11 cellular contexts compared by ENCODE assay signal in the genomic region with DNA sequence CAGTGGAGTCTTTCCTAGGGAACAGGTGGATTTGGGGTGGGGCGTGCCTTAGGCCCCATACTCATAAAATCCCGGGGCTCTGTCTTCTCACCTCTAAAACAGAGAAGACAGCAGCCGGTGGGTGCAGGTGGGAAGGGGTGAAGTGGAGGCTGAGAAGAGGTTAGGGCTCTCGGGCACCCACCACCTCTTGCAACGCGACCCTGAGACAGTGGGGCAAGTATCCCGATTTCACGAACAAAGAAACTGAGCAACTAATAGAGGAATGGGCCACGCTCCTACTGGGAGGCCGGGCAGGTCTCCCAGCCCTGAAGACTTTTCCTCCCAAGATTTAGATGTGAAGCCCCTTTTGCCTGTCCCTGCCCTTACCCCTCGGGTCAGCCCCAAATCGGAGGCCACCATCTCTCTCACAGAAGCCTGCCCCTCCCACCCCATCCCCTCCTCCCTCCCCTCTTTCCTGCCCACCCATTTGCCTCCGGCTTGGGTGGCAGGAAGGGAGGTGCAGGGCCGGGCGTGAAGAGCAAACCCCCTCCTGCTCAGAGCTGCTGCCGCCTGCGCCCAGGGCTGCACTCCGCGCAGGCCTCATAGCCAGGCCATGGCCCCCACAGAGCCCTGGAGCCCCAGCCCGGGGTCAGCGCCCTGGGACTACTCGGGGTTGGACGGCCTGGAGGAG. TPM values are rescaled to one million over a fixed set of nuclear protein-coding genes. Genes with fewer than 3 reads are reported as not detected.
DNase-seq lines count a peak whose midpoint lies in the region; ATAC-seq and TF ChIP-seq lines count a peak whose summit lies in the region.
"Had no signal": no experiment of that assay in that cellular context is flagged by ENCODE, and none has a peak within 500 bp of the region (broad histone marks: within the 10 kb centered on the region; RNA-seq: fewer than 3 reads in every experiment).

A gene with protein sequence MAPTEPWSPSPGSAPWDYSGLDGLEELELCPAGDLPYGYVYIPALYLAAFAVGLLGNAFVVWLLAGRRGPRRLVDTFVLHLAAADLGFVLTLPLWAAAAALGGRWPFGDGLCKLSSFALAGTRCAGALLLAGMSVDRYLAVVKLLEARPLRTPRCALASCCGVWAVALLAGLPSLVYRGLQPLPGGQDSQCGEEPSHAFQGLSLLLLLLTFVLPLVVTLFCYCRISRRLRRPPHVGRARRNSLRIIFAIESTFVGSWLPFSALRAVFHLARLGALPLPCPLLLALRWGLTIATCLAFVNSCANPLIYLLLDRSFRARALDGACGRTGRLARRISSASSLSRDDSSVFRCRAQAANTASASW (plus strand): TSS at position 536 of the 670 bp plus-strand sequence. CDS start 57 bp downstream, at position 593.

- POLR2A ChIA-PET in CD4-positive, alpha-beta T cell (lab: Charles Lee), result interaction anchor here (1.1 kb wide), 1 partner anchor 15 kb away, joined by 4 read pairs; no protein-coding TSS in a partner anchor
- POLR2A ChIA-PET in activated B cell treated with CpG ODN at 0.5 μM for 24 hours (lab: Charles Lee), result interaction anchor here (0.7 kb wide), 1 partner anchor 15 kb away, joined by 5 read pairs; no protein-coding TSS in a partner anchor

- no peak for DNase-seq in CD4-positive, alpha-beta T cell
- DNase-seq in activated B cell treated with CpG ODN at 0.5 μM for 24 hours (no peak), fibroblast of lung (ENCODE audit: low read depth in 2 of 2) (no peak), gastrocnemius medialis (no peak), T-helper 1 cell (no peak), SIG-M5 treated with dmso at 0.1 percent for 504 hours (lab: John Stamatoyannopoulos, UW; ENCODE audit: unreplicated experiment) (no peak), lower leg skin (ENCODE audit: low spot score in 2 of 2) (no peak)
- no peak for DNase-seq in central memory CD4-positive, alpha-beta T cell
- DNase-seq: activated CD4-positive, alpha-beta memory T cell treated with anti-CD3 and anti-CD28 coated beads, Interleukin-2, amount 10 ng/mL, durations not matched to agents 7 days and 5 days; left ventricle myocardium superior; NCI-H1105 treated with DMSO at 0.1 percent for 48 hours had no signal

- peak; percentile 39 for ATAC-seq in CD4-positive, alpha-beta T cell (ENCODE audit: poor library complexity)
- ATAC-seq in activated B cell treated with CpG ODN at 0.5 μM for 24 hours (ENCODE audit: low read depth) (no peak), gastrocnemius medialis (no peak)

- no peaks in the 10 kb centered on the region for H3K36me3 ChIP-seq in fibroblast of lung (ENCODE audit: control insufficient read depth, insufficient read depth, low read length)
- no peaks in the 10 kb centered on the region for H3K36me3 ChIP-seq in gastrocnemius medialis

- no peaks in the 10 kb centered on the region for H3K9me3 Mint-ChIP-seq in CD4-positive, alpha-beta T cell
- H3K9me3 Mint-ChIP-seq in activated B cell treated with CpG ODN at 0.5 μM for 24 hours, result no peaks in the 10 kb centered on the region
- H3K9me3 Mint-ChIP-seq: activated CD4-positive, alpha-beta memory T cell treated with anti-CD3 and anti-CD28 coated beads, Interleukin-2, amount 10 ng/mL, durations not matched to agents 7 days and 5 days had no signal

- TF ChIP-seq POLR2A in gastrocnemius medialis (IDR thresholded peaks at IDR 0.05) (no peak), lower leg skin (IDR thresholded peaks at IDR 0.05) (no peak)

- H2AFZ ChIP-seq in fibroblast of lung (ENCODE audit: low read length), result no peak within 1 kb of the TSS

- no peaks in the 10 kb centered on the region for H3K36me3 Mint-ChIP-seq in CD4-positive, alpha-beta T cell (ENCODE audit: low read depth)
- H3K36me3 Mint-ChIP-seq in activated B cell treated with CpG ODN at 0.5 μM for 24 hours (ENCODE audit: low read depth), result no peaks in the 10 kb centered on the region

- CTCF ChIA-PET in CD4-positive, alpha-beta T cell (lab: Charles Lee), result no interaction called here
- CTCF ChIA-PET in activated B cell treated with CpG ODN at 0.5 μM for 24 hours (lab: Charles Lee), result interaction anchor here (0.6 to 0.7 kb wide), 2 partner anchors 43 to 63 kb away, joined by 3 to 4 read pairs; no protein-coding TSS in a partner anchor

- peak within 1 kb of the TSS; percentile 80 for H3K27ac Mint-ChIP-seq in CD4-positive, alpha-beta T cell
- peak within 1 kb of the TSS; percentile 94 for H3K27ac Mint-ChIP-seq in activated B cell treated with CpG ODN at 0.5 μM for 24 hours
- H3K27ac Mint-ChIP-seq: activated CD4-positive, alpha-beta memory T cell treated with anti-CD3 and anti-CD28 coated beads, Interleukin-2, amount 10 ng/mL, durations not matched to agents 7 days and 5 days had no signal

- intact Hi-C loops in CD4-positive, alpha-beta T cell (cut with DNase I, micrococcal nuclease), result no loop called here
- intact Hi-C loops in activated B cell treated with CpG ODN at 0.5 μM for 24 hours (cut with micrococcal nuclease), result loop anchor here (5.0 to 10.0 kb wide), 2 partner anchors 95 to 568 kb away; no protein-coding TSS in a partner anchor
- intact Hi-C loops in gastrocnemius medialis (cut with DNase I; ENCODE audit: low total_unique reads), result no loop called here
- intact Hi-C loops in lower leg skin (cut with DNase I; ENCODE audit: low total_unique reads), result no loop called here

- 79 to 85% methylated on average over 15 to 22 of the region's 23 CpGs for WGBS in lower leg skin, 2 donors

- peaks cover 60% of the 10 kb centered on the region for H3K4me1 Mint-ChIP-seq in CD4-positive, alpha-beta T cell (ENCODE audit: low read depth)
- peaks cover 57% of the 10 kb centered on the region for H3K4me1 Mint-ChIP-seq in activated B cell treated with CpG ODN at 0.5 μM for 24 hours

- no peak for TF ChIP-seq CTCF in CD4-positive, alpha-beta T cell (IDR thresholded peaks at IDR 0.05)
- TF ChIP-seq CTCF in activated B cell treated with CpG ODN at 0.5 μM for 24 hours (IDR thresholded peaks at IDR 0.05) (no peak), fibroblast of lung (conservative IDR thresholded peaks at IDR 0.05 in 1 of 2, IDR thresholded peaks at IDR 0.05 in 1 of 2; ENCODE audit: low read depth in 1 of 2, low read length in 2 of 2) (no peak), gastrocnemius medialis (IDR thresholded peaks at IDR 0.05 in 4 of 5, conservative IDR thresholded peaks at IDR 0.05 in 1 of 5) (no peak), lower leg skin (IDR thresholded peaks at IDR 0.05) (no peak)

- peak within 1 kb of the TSS; percentile 76 for H3K4me3 Mint-ChIP-seq in CD4-positive, alpha-beta T cell
- peak within 1 kb of the TSS; percentile 75 for H3K4me3 Mint-ChIP-seq in activated B cell treated with CpG ODN at 0.5 μM for 24 hours
- H3K4me3 Mint-ChIP-seq: activated CD4-positive, alpha-beta memory T cell treated with anti-CD3 and anti-CD28 coated beads, Interleukin-2, amount 10 ng/mL, durations not matched to agents 7 days and 5 days had no signal

- peak within 1 kb of the TSS; percentile 1 for H3K27ac ChIP-seq in CD4-positive, alpha-beta T cell (ENCODE audit: low read depth, low read length)
- no peak within 1 kb of the TSS for H3K27ac ChIP-seq in fibroblast of lung (ENCODE audit: insufficient read depth, low read length)
- no peak within 1 kb of the TSS for H3K27ac ChIP-seq in gastrocnemius medialis

- no peaks in the 10 kb centered on the region for H3K79me2 ChIP-seq in fibroblast of lung (ENCODE audit: control insufficient read depth, insufficient read depth, low read length)

- H3K9ac ChIP-seq in fibroblast of lung (ENCODE audit: insufficient read depth, low read length), result no peak within 1 kb of the TSS

- H3K27me3 Mint-ChIP-seq in CD4-positive, alpha-beta T cell, result peaks cover 41% of the 10 kb centered on the region
- peaks cover 16% of the 10 kb centered on the region for H3K27me3 Mint-ChIP-seq in activated B cell treated with CpG ODN at 0.5 μM for 24 hours

- H3K27me3 ChIP-seq in CD4-positive, alpha-beta T cell (ENCODE audit: control insufficient read depth, insufficient read depth, low read length), result peaks cover 3% of the 10 kb centered on the region
- H3K27me3 ChIP-seq in fibroblast of lung (ENCODE audit: control insufficient read depth, insufficient read depth, low read length) (peaks cover 52% of the 10 kb centered on the region), gastrocnemius medialis (peaks cover 31 to 37% (median 32%) of the 10 kb centered on the region in 3 donors)

- H3K4me1 ChIP-seq in fibroblast of lung (ENCODE audit: control insufficient read depth, extremely low read depth, insufficient read depth, low read length) (no peaks in the 10 kb centered on the region), gastrocnemius medialis (peaks cover 9% of the 10 kb centered on the region in 2 donors)

- in situ Hi-C loops in gastrocnemius medialis (cut with MboI; ENCODE audit: low sequenced_read_pairs in 4 of 4), result no loop called here

- H3K9me3 ChIP-seq in CD4-positive, alpha-beta T cell (ENCODE audit: control insufficient read depth, low read length), result no peaks in the 10 kb centered on the region
- no peaks in the 10 kb centered on the region for H3K9me3 ChIP-seq in fibroblast of lung (ENCODE audit: control insufficient read depth, insufficient read depth, low read depth, low read length)
- H3K9me3 ChIP-seq in gastrocnemius medialis, result no peaks in the 10 kb centered on the region

- peak within 1 kb of the TSS; percentile 68 for H3K4me2 ChIP-seq in fibroblast of lung (ENCODE audit: extremely low read depth, insufficient read depth, low read length)

- H3K4me3 ChIP-seq in fibroblast of lung (replicated peaks in 1 of 4; ENCODE audit: control extremely low read depth in 1 of 4, insufficient read depth in 1 of 4, low read depth in 3 of 4, low read length in 4 of 4) (no peak within 1 kb of the TSS), gastrocnemius medialis (peak within 1 kb of the TSS; percentile 8 to 43 (median 34)), lower leg skin (ENCODE audit: low read depth, poor library complexity, severe bottlenecking) (no peak within 1 kb of the TSS)

- H4K20me1 ChIP-seq in fibroblast of lung (ENCODE audit: control insufficient read depth, extremely low read depth, insufficient read depth, low read length), result no peaks in the 10 kb centered on the region

RNA-seq across cellular contexts. Expression of the gene that starts here (rescaled TPM):
- 1 to 10 TPM; 2.7 to 3.3 TPM for total RNA-seq in CD4-positive, alpha-beta T cell
- 0.86 and 1.6 TPM in 2 replicates for total RNA-seq in activated B cell treated with CpG ODN at 0.5 μM for 24 hours
- not detected in 2 replicates for total RNA-seq in fibroblast of lung
- not detected in 2 replicates for polyA plus RNA-seq in fibroblast of lung
- not detected in 2 replicates for polyA plus RNA-seq in fibroblast of lung (2012)
- polyA minus RNA-seq in fibroblast of lung (ENCODE audit: low replicate concordance), result not detected in 2 replicates
- under 1 TPM in 1 of 4 donors, not detected in 3; 0.24 TPM for total RNA-seq in gastrocnemius medialis
- not detected for total RNA-seq in lower leg skin
- total RNA-seq: left ventricle myocardium superior had no signal

Comparison
In these comparisons a context has a peak if more than half of its experiments do, and no peak if none do; other contexts are left out.
1. H3K4me3 ChIP-seq: peak in gastrocnemius medialis (4 of 4); none in fibroblast of lung (0 of 4) and lower leg skin (single experiment).